Comparison of ENCODE assay signal across 1 cellular context in the genomic region with DNA sequence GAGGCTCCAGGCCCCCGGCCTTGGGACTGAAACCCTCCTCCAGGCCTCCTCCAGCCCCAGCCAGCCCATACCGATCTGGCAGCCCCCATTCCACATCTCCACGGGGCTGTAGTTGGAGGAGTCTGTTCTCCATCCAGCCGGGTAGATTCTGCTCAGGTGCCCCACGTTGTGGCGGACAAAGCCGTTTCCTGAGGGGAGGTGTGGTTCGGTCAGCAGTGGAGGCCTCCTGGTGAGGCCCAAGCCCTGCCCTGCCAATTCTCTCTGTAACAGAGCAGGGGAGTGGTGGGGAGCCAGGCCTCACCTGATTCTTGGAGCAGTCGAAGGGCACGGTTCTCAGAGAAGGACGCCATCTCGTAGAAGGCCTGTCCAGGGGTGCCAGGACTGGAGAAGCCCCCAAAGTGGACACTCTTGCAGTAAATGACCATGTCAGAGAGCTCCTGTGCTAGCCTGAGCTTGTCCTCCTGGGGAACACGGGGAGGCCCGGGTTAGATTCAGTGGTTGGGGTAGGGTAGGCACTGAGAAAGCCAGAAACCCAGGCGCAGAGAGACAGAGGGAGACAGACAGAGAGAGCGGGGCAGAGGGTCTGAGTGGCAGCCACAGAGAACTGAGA.
TF ChIP-seq lines count a peak whose summit lies in the region.

No MANE protein-coding gene starts in this region.

TF ChIP-seq in IMR-90, 13 proteins besides CTCF, POLR2A, EP300 and RAD21 (continued from another document):
- TF ChIP-seq ELK1 (IDR thresholded peaks at IDR 0.05; ENCODE audit: borderline replicate concordance, low read depth, low read length), result no peak
- no peak for TF ChIP-seq CEBPB (IDR thresholded peaks at IDR 0.05; ENCODE audit: low read depth, low read length)
- TF ChIP-seq CHD1 (IDR thresholded peaks at IDR 0.05; ENCODE audit: low read depth, low read length), result no peak
